ENCODE assay signal across 9 cellular contexts in genomic region chr6:27694547-27694874, GRCh38.
DNase-seq lines count a peak whose midpoint lies in the region; ATAC-seq and TF ChIP-seq lines count a peak whose summit lies in the region.
"Had no signal": no experiment of that assay in that cellular context is flagged by ENCODE, and none has a peak within 500 bp of the region (broad histone marks: within the 10 kb centered on the region; RNA-seq: fewer than 3 reads in every experiment).

No MANE protein-coding gene starts in this region.

- H3K27me3 ChIP-seq in iPS-20b (ENCODE audit: insufficient read depth, low read length) (no peaks in the 10 kb centered on the region), transverse colon (peaks cover 10% of the 10 kb centered on the region)

- H3K9me3 Mint-ChIP-seq in activated naive CD4-positive, alpha-beta T cell treated with anti-CD3 and anti-CD28 coated beads, Interleukin-2, amount 50 U/mL, for 24 hours = no peaks in the 10 kb centered on the region
- no peaks in the 10 kb centered on the region for H3K9me3 Mint-ChIP-seq in activated CD8-positive, alpha-beta T cell treated with anti-CD3 and anti-CD28 coated beads for 36 hours

- H3K9me3 ChIP-seq in iPS-20b (ENCODE audit: insufficient read depth, low read depth, low read length) (no peaks in the 10 kb centered on the region), transverse colon (no peaks in the 10 kb centered on the region)

- H3K9ac ChIP-seq in iPS-20b (ENCODE audit: low read depth, low read length) = peak overlapping the region; percentile 85

- peak overlapping the region; percentile 87 for H3K4me3 ChIP-seq in iPS-20b (ENCODE audit: low read length)
- peak overlapping the region in 3 of 4 donors; percentile 48 to 65 (median 49) for H3K4me3 ChIP-seq in transverse colon

- H3K4me1 Mint-ChIP-seq in activated naive CD4-positive, alpha-beta T cell treated with anti-CD3 and anti-CD28 coated beads, Interleukin-2, amount 50 U/mL, for 24 hours = peaks cover 16% of the 10 kb centered on the region
- peaks cover 15% of the 10 kb centered on the region for H3K4me1 Mint-ChIP-seq in activated CD8-positive, alpha-beta T cell treated with anti-CD3 and anti-CD28 coated beads for 36 hours (ENCODE audit: low read depth)

- TF ChIP-seq EP300 in transverse colon (IDR thresholded peaks at IDR 0.05; ENCODE audit: low read depth) = no peak

- CTCF ChIA-PET in activated CD8-positive, alpha-beta T cell treated with anti-CD3 and anti-CD28 coated beads for 36 hours (lab: Charles Lee) = interaction anchor here (0.9 kb wide), 1 partner anchor 58 kb away, joined by 3 read pairs; no protein-coding TSS in a partner anchor

- WGBS in transverse colon (ENCODE audit: low coverage in 1 of 2), 2 donors = 33 to 43% methylated on average over 6 to 7 of the region's 7 CpGs

- POLR2A ChIA-PET in activated CD8-positive, alpha-beta T cell treated with anti-CD3 and anti-CD28 coated beads for 36 hours (lab: Charles Lee) = interaction anchor here (0.9 kb wide), 1 partner anchor 44 kb away, joined by 4 read pairs; no protein-coding TSS in a partner anchor

- ATAC-seq in activated CD8-positive, alpha-beta T cell treated with anti-CD3 and anti-CD28 coated beads for 36 hours = no peak
- ATAC-seq in HG03460 (IDR thresholded peaks at IDR 0.05; ENCODE audit: unreplicated experiment) = no peak
- ATAC-seq in GM19351 (IDR thresholded peaks at IDR 0.05; ENCODE audit: unreplicated experiment) = no peak

- in situ Hi-C loops in transverse colon (cut with MboI; ENCODE audit: low pct_ligation_motif_present in 1 of 4, low pct_unique_long_range_greater_than_20kb in 1 of 4, low sequenced_read_pairs in 3 of 4) = no loop called here

- H3K4me1 ChIP-seq in iPS-20b (ENCODE audit: insufficient read depth, low read length) (no peaks in the 10 kb centered on the region), transverse colon (no peaks in the 10 kb centered on the region)

- intact Hi-C loops in activated CD8-positive, alpha-beta T cell treated with anti-CD3 and anti-CD28 coated beads for 36 hours (cut with micrococcal nuclease) = loop anchor here (5.0 kb wide), 1 partner anchor 58 kb away; no protein-coding TSS in a partner anchor
- intact Hi-C loops in transverse colon (cut with DNase I; ENCODE audit: low total_unique reads) = no loop called here

- no peaks in the 10 kb centered on the region for H3K27me3 Mint-ChIP-seq in activated naive CD4-positive, alpha-beta T cell treated with anti-CD3 and anti-CD28 coated beads, Interleukin-2, amount 50 U/mL, for 24 hours
- no peaks in the 10 kb centered on the region for H3K27me3 Mint-ChIP-seq in activated CD8-positive, alpha-beta T cell treated with anti-CD3 and anti-CD28 coated beads for 36 hours

- H3K36me3 Mint-ChIP-seq in activated naive CD4-positive, alpha-beta T cell treated with anti-CD3 and anti-CD28 coated beads, Interleukin-2, amount 50 U/mL, for 24 hours = peaks cover 4% of the 10 kb centered on the region
- H3K36me3 Mint-ChIP-seq in activated CD8-positive, alpha-beta T cell treated with anti-CD3 and anti-CD28 coated beads for 36 hours (ENCODE audit: low read depth) = peaks cover 7% of the 10 kb centered on the region

- H3K27ac Mint-ChIP-seq in activated naive CD4-positive, alpha-beta T cell treated with anti-CD3 and anti-CD28 coated beads, Interleukin-2, amount 50 U/mL, for 24 hours = peak overlapping the region; percentile 61
- peak overlapping the region; percentile 74 for H3K27ac Mint-ChIP-seq in activated CD8-positive, alpha-beta T cell treated with anti-CD3 and anti-CD28 coated beads for 36 hours

- no peak for TF ChIP-seq CTCF in activated CD8-positive, alpha-beta T cell treated with anti-CD3 and anti-CD28 coated beads for 36 hours (IDR thresholded peaks at IDR 0.05)
- TF ChIP-seq CTCF in transverse colon (IDR thresholded peaks at IDR 0.05) = no peak

- peak overlapping the region; percentile 97 for H3K4me3 Mint-ChIP-seq in activated naive CD4-positive, alpha-beta T cell treated with anti-CD3 and anti-CD28 coated beads, Interleukin-2, amount 50 U/mL, for 24 hours
- peak overlapping the region; percentile 87 for H3K4me3 Mint-ChIP-seq in activated CD8-positive, alpha-beta T cell treated with anti-CD3 and anti-CD28 coated beads for 36 hours

- TF ChIP-seq POLR2A in transverse colon (IDR thresholded peaks at IDR 0.05) = no peak

- DNase-seq in activated naive CD4-positive, alpha-beta T cell treated with Interleukin-2 at 50 U/mL for 16 hours = no peak
- no peak for DNase-seq in activated CD8-positive, alpha-beta T cell treated with anti-CD3 and anti-CD28 coated beads for 36 hours
- no peak for DNase-seq in transverse colon
- DNase-seq in HUDEP-2 (lab: John Stamatoyannopoulos, UW; ENCODE audit: unreplicated experiment in 76 of 76) = no peak
- DNase-seq: NCI-H1694 treated with DMSO at 0.1 percent for 48 hours had no signal

- H3K27ac ChIP-seq in iPS-20b (ENCODE audit: low read length) (no peak overlapping the region), transverse colon (peak overlapping the region; percentile 76 to 85 (median 82))

- no peaks in the 10 kb centered on the region for H3K36me3 ChIP-seq in iPS-20b (ENCODE audit: insufficient read depth, low read depth, low read length)
- no peaks in the 10 kb centered on the region for H3K36me3 ChIP-seq in transverse colon
